ENCODE assay signal across 8 cellular contexts in genomic region chr1:151058682-151059341, GRCh38. TPM values are rescaled to one million over a fixed set of nuclear protein-coding genes. Genes with fewer than 3 reads are reported as not detected.
A peak's percentile ranks its signal among the peaks of the same experiment; 100 is the strongest.
DNase-seq lines count a peak whose midpoint lies in the region; ATAC-seq and TF ChIP-seq lines count a peak whose summit lies in the region.

No MANE protein-coding gene starts in this region.

- TF ChIP-seq POLR2A in HCT116 (IDR thresholded peaks at IDR 0.05; ENCODE audit: borderline replicate concordance, extremely low read depth, insufficient read depth, insufficient read length): no peak

- no peaks in the 10 kb centered on the region; the same call in 1 of the 2 replicates for H4K20me1 ChIP-seq in HCT116 (ENCODE audit: insufficient read depth)

- RAD21 ChIA-PET in HCT116 (lab: Charles Lee; ENCODE audit: low non-redundant PET in 1 of 2, low total read pairs in 2 of 2, uncharacterized antibody in 2 of 2, unreplicated experiment in 2 of 2): no interaction called here

- TF ChIP-seq CTCF in HCT116 (IDR thresholded peaks at IDR 0.05 in 2 of 3, conservative IDR thresholded peaks at IDR 0.05 in 1 of 3; ENCODE audit: borderline replicate concordance in 1 of 3, insufficient read depth in 1 of 3, low read depth in 2 of 3, low read length in 2 of 3): no peak

- H3K27ac Mint-ChIP-seq in naive thymus-derived CD4-positive, alpha-beta T cell: peak overlapping the region; percentile 93 to 99 (median 95)

- H3K36me3 ChIP-seq in HCT116 (ENCODE audit: control insufficient read depth in 1 of 2, insufficient read depth in 2 of 2, low read length in 2 of 2): peaks cover 16 to 31% of the 10 kb centered on the region in 2 experiments
- peaks cover 4 to 19% of the 10 kb centered on the region in 2 donors for H3K36me3 ChIP-seq in esophagus (ENCODE audit: control insufficient read depth in 2 of 2, insufficient read depth in 2 of 2, low read length in 1 of 2)
- peaks cover 18 to 41% (median 23%) of the 10 kb centered on the region in 3 experiments for H3K36me3 ChIP-seq in naive thymus-derived CD4-positive, alpha-beta T cell (ENCODE audit: control insufficient read depth in 2 of 3, insufficient read depth in 3 of 3, low read length in 3 of 3)

- H3K27me3 ChIP-seq in HCT116 (ENCODE audit: insufficient read depth, low read length): no peaks in the 10 kb centered on the region
- H3K27me3 ChIP-seq in esophagus (ENCODE audit: control insufficient read depth in 1 of 2, insufficient read depth in 2 of 2, low read length in 2 of 2): no peaks in the 10 kb centered on the region
- no peaks in the 10 kb centered on the region for H3K27me3 ChIP-seq in naive thymus-derived CD4-positive, alpha-beta T cell (ENCODE audit: control insufficient read depth in 2 of 2, insufficient read depth in 2 of 2, low read length in 2 of 2)

- H3K4me3 ChIP-seq in HCT116 (replicated peaks in 1 of 2; ENCODE audit: low read depth in 1 of 2, low read length in 2 of 2): peak overlapping the region; percentile 70 to 96
- peak overlapping the region; percentile 63 to 92 for H3K4me3 ChIP-seq in esophagus (ENCODE audit: low read depth in 1 of 2, low read length in 2 of 2)
- H3K4me3 ChIP-seq in naive thymus-derived CD4-positive, alpha-beta T cell (ENCODE audit: low read length): peak overlapping the region; percentile 82

- POLR2A ChIA-PET in HCT116 (lab: Charles Lee): interaction anchor here (1.2 kb wide), 1 partner anchor 12 kb away, joined by 3 read pairs; no protein-coding TSS in a partner anchor
- POLR2A ChIA-PET in naive thymus-derived CD4-positive, alpha-beta T cell (lab: Charles Lee): interaction anchor here (0.7 to 12.8 kb wide), 16 partner anchors 8 to 809 kb away, joined by 3 to 253 read pairs (median 7); partner anchors contain the start of genes BNIPL, C1orf56, GABPB2 and MCL1

- WGBS in esophagus, 2 donors: 1% methylated on average over 18 of the region's 18 CpGs

- H3K4me1 ChIP-seq in HCT116 (ENCODE audit: control insufficient read depth in 1 of 2, insufficient read depth in 2 of 2, low read length in 2 of 2): peaks cover 18 to 41% of the 10 kb centered on the region in 2 experiments
- peaks cover 0 to 15% of the 10 kb centered on the region in 2 donors for H3K4me1 ChIP-seq in esophagus (ENCODE audit: control insufficient read depth in 2 of 2, insufficient read depth in 2 of 2, low read length in 1 of 2)
- peaks cover 16 to 30% of the 10 kb centered on the region in 2 donors for H3K4me1 ChIP-seq in naive thymus-derived CD4-positive, alpha-beta T cell (ENCODE audit: control insufficient read depth in 2 of 2, insufficient read depth in 2 of 2, low read length in 2 of 2)

- BruUV-seq in HCT116 (replicated peaks; lab: Mats Ljungman, UMichigan): TSS peak; percentile 57

- H3K79me2 ChIP-seq in HCT116 (ENCODE audit: insufficient read depth, low read length): peaks cover 47% of the 10 kb centered on the region

- peak overlapping the region; percentile 76 for H3K4me2 ChIP-seq in HCT116 (ENCODE audit: low read length)

- ATAC-seq in HCT116 (peak; percentile 31), GM19397 (IDR thresholded peaks at IDR 0.05; ENCODE audit: unreplicated experiment) (no peak)
- ATAC-seq in naive thymus-derived CD4-positive, alpha-beta T cell: no peak

- CTCF ChIA-PET in HCT116 (lab: Charles Lee): interaction anchor here (1.2 kb wide), 2 partner anchors 8 to 41 kb away, joined by 3 to 4 read pairs; no protein-coding TSS in a partner anchor
- CTCF ChIA-PET in naive thymus-derived CD4-positive, alpha-beta T cell (lab: Charles Lee): interaction anchor here (0.6 to 6.3 kb wide), 13 partner anchors 8 to 122 kb away, joined by 3 to 74 read pairs (median 6); partner anchors contain the start of genes BNIPL, C1orf56, GABPB2 and TNFAIP8L2

- no peaks in the 10 kb centered on the region for H3K27me3 Mint-ChIP-seq in naive thymus-derived CD4-positive, alpha-beta T cell

- H2AFZ ChIP-seq in HCT116 (ENCODE audit: low read depth, low read length, poor library complexity, severe bottlenecking): no peak overlapping the region

- H3K9me3 Mint-ChIP-seq in naive thymus-derived CD4-positive, alpha-beta T cell: peaks cover 0 to 3% (median 0%) of the 10 kb centered on the region in 11 donors

- peak overlapping the region; percentile 90 for H3K27ac ChIP-seq in HCT116 (ENCODE audit: low read depth, low read length)
- peak overlapping the region; percentile 88 to 90 for H3K27ac ChIP-seq in esophagus (ENCODE audit: low read depth in 2 of 2, low read length in 1 of 2)
- H3K27ac ChIP-seq in naive thymus-derived CD4-positive, alpha-beta T cell (ENCODE audit: low read depth, low read length): peak overlapping the region; percentile 99

- intact Hi-C loops in HCT116 (cut with micrococcal nuclease): loop anchor here (5.0 kb wide), 1 partner anchor 37 kb away; no protein-coding TSS in a partner anchor
- intact Hi-C loops in naive thymus-derived CD4-positive, alpha-beta T cell (cut with micrococcal nuclease): loop anchor here (1.0 to 10.0 kb wide), 9 partner anchors 11 to 697 kb away; partner anchors contain the start of genes GABPB2 (in 2 of the 2), PRUNE1 (in 1 of the 2), PSMD4 (in 1 of the 2) and RPRD2 (in 1 of the 2)

- peak overlapping the region; percentile 90 for H3K9ac ChIP-seq in HCT116 (ENCODE audit: low read length)

- H3K9me3 ChIP-seq in HCT116 (ENCODE audit: control insufficient read depth in 1 of 2, insufficient read depth in 1 of 2, low read depth in 1 of 2, low read length in 2 of 2) (no peaks in the 10 kb centered on the region), esophagus (ENCODE audit: control insufficient read depth in 2 of 2, insufficient read depth in 1 of 2, low read depth in 1 of 2, low read length in 1 of 2) (no peaks in the 10 kb centered on the region)
- no peaks in the 10 kb centered on the region for H3K9me3 ChIP-seq in naive thymus-derived CD4-positive, alpha-beta T cell (ENCODE audit: control insufficient read depth in 2 of 3, low read length in 3 of 3)

- H3K4me3 Mint-ChIP-seq in naive thymus-derived CD4-positive, alpha-beta T cell: peak overlapping the region; percentile 95 to 100 (median 99)

- peak; percentile 13 for DNase-seq in AG20443 (ENCODE audit: low spot score)
- no peak for DNase-seq in HCT116 (ENCODE audit: low read depth, low spot score)
- DNase-seq in SK-N-DZ (ENCODE audit: low spot score): peak; percentile 57
- DNase-seq in naive thymus-derived CD4-positive, alpha-beta T cell: peak in 1 of 9 donors; percentile 20
- DNase-seq in CD1c-positive myeloid dendritic cell (ENCODE audit: extremely low spot score): no peak
- no peak for DNase-seq in OCI-M2 (lab: John Stamatoyannopoulos, UW; ENCODE audit: unreplicated experiment)

- peaks cover 38 to 58% (median 43%) of the 10 kb centered on the region in 7 donors for H3K4me1 Mint-ChIP-seq in naive thymus-derived CD4-positive, alpha-beta T cell

- H3K9me2 ChIP-seq in HCT116 (ENCODE audit: insufficient read depth): no peaks in the 10 kb centered on the region

- H3K36me3 Mint-ChIP-seq in naive thymus-derived CD4-positive, alpha-beta T cell: peaks cover 31 to 46% (median 42%) of the 10 kb centered on the region in 5 donors

- TF ChIP-seq RAD21 in HCT116 (IDR thresholded peaks at IDR 0.05; ENCODE audit: low read depth): no peak

TF ChIP-seq in HCT116, 20 proteins besides CTCF, POLR2A, EP300 and RAD21 (continues in another document):
- TF ChIP-seq EGR1 (IDR thresholded peaks at IDR 0.05; ENCODE audit: low read depth): no peak
- TF ChIP-seq ZFX (IDR thresholded peaks at IDR 0.05): no peak; the same call in 1 of the 2 replicates
- no peak for TF ChIP-seq CEBPB (IDR thresholded peaks at IDR 0.05; ENCODE audit: low read depth)
- no peak for TF ChIP-seq SP1 (IDR thresholded peaks at IDR 0.05; ENCODE audit: low read depth)
- no peak for TF ChIP-seq ATF3 (IDR thresholded peaks at IDR 0.05)

RNA-seq across cellular contexts. Expression of gene CDC42SE1, which starts 0.6 kb away (rescaled TPM):
- 50.5 TPM for total RNA-seq in HCT116 (2021; ENCODE audit: unreplicated experiment)
- polyA plus RNA-seq in HCT116 (2012): 25.2 and 30.7 TPM in 2 replicates
- 49.0 and 50.5 TPM in 2 replicates for polyA plus RNA-seq in SK-N-DZ (2014; cell fraction: cytosol; rRNA removed)
- 53.6 and 68.4 TPM in 2 replicates for polyA plus RNA-seq in SK-N-DZ (2014; cell fraction: nucleus; rRNA removed)
- polyA plus RNA-seq in esophagus: 10 to 100 TPM; 62.9 to 86.6 TPM
- total RNA-seq in naive thymus-derived CD4-positive, alpha-beta T cell: 100 to 1,000 TPM; 362 to 516 (median 425) TPM
- polyA plus RNA-seq in naive thymus-derived CD4-positive, alpha-beta T cell: 100 to 1,000 TPM in 1 of 2 donors, 10 to 100 TPM in 1; 85.6 to 111 TPM

RNA-seq across cellular contexts. Expression of gene MLLT11, which starts 1.4 kb away (rescaled TPM):
- 0.17 TPM for total RNA-seq in HCT116 (2021; ENCODE audit: unreplicated experiment)
- 0.41 and 0.91 TPM in 2 replicates for polyA plus RNA-seq in HCT116 (2012)
- polyA plus RNA-seq in SK-N-DZ (2014; cell fraction: cytosol; rRNA removed): 136 and 163 TPM in 2 replicates
- 59.5 and 62.3 TPM in 2 replicates for polyA plus RNA-seq in SK-N-DZ (2014; cell fraction: nucleus; rRNA removed)
- 1 to 10 TPM in 1 of 2 donors, under 1 TPM in 1; 0.72 to 1.5 TPM for polyA plus RNA-seq in esophagus
- total RNA-seq in naive thymus-derived CD4-positive, alpha-beta T cell: 1 to 10 TPM; 3.3 to 6.0 (median 4.6) TPM
- polyA plus RNA-seq in naive thymus-derived CD4-positive, alpha-beta T cell: 1 to 10 TPM; 3.7 to 4.8 TPM

RNA-seq across cellular contexts. Expression of gene C1orf56, which starts 11.3 kb away (rescaled TPM):
- not detected for total RNA-seq in HCT116 (2021; ENCODE audit: unreplicated experiment)
- polyA plus RNA-seq in HCT116 (2012): 0.15 and 0.31 TPM in 2 replicates
- 4.8 TPM in 2 replicates for polyA plus RNA-seq in SK-N-DZ (2014; cell fraction: cytosol; rRNA removed)
- 1.7 and 4.7 TPM in 2 replicates for polyA plus RNA-seq in SK-N-DZ (2014; cell fraction: nucleus; rRNA removed)
- 1 to 10 TPM; 1.7 to 2.9 TPM for polyA plus RNA-seq in esophagus
- 1 to 10 TPM in 2 of 5 experiments, under 1 TPM in 3; 0.64 to 3.2 (median 0.82) TPM for total RNA-seq in naive thymus-derived CD4-positive, alpha-beta T cell
- polyA plus RNA-seq in naive thymus-derived CD4-positive, alpha-beta T cell: 1 to 10 TPM; 3.5 to 4.3 TPM

RNA-seq across cellular contexts. Expression of gene GABPB2, which starts 11.7 kb away (rescaled TPM):
- total RNA-seq in HCT116 (2021; ENCODE audit: unreplicated experiment): 7.7 TPM
- 6.5 and 6.6 TPM in 2 replicates for polyA plus RNA-seq in HCT116 (2012)
- polyA plus RNA-seq in SK-N-DZ (2014; cell fraction: cytosol; rRNA removed): 1.6 and 2.1 TPM in 2 replicates
- polyA plus RNA-seq in SK-N-DZ (2014; cell fraction: nucleus; rRNA removed): 1.2 and 1.3 TPM in 2 replicates
- polyA plus RNA-seq in esophagus: 1 to 10 TPM; 4.2 to 6.3 TPM
- 10 to 100 TPM; 13.7 to 42.2 (median 32.2) TPM for total RNA-seq in naive thymus-derived CD4-positive, alpha-beta T cell
- 10 to 100 TPM in 1 of 2 donors, 1 to 10 TPM in 1; 9.6 to 17.8 TPM for polyA plus RNA-seq in naive thymus-derived CD4-positive, alpha-beta T cell

RNA-seq across cellular contexts. Expression of gene BNIPL, which starts 22.4 kb away (rescaled TPM):
- total RNA-seq in HCT116 (2021; ENCODE audit: unreplicated experiment): 0.86 TPM
- polyA plus RNA-seq in HCT116 (2012): 0.82 and 0.85 TPM in 2 replicates
- polyA plus RNA-seq in SK-N-DZ (2014; cell fraction: cytosol; rRNA removed): 1.9 and 2.1 TPM in 2 replicates
- polyA plus RNA-seq in SK-N-DZ (2014; cell fraction: nucleus; rRNA removed): 5.0 and 10.3 TPM in 2 replicates
- 100 to 1,000 TPM; 111 to 159 TPM for polyA plus RNA-seq in esophagus
- 1 to 10 TPM in 4 of 5 experiments, under 1 TPM in 1; 0.37 to 9.4 (median 1.9) TPM for total RNA-seq in naive thymus-derived CD4-positive, alpha-beta T cell
- polyA plus RNA-seq in naive thymus-derived CD4-positive, alpha-beta T cell: under 1 TPM; 0.08 to 0.17 TPM

Comparison
In these comparisons a context has a peak if more than half of its experiments do, and no peak if none do; other contexts are left out.
1. DNase-seq: peak in AG20443 (single experiment) and SK-N-DZ (single experiment); none in HCT116 (single experiment), CD1c-positive myeloid dendritic cell (single experiment) and OCI-M2 (single experiment).
2. Peak in every context shown above with its lines, with median percentiles within 50 percentile points of each other: H3K27ac ChIP-seq and H3K4me3 ChIP-seq.